8 cellular contexts compared by ENCODE assay signal in genomic region chr20:59525500-59526241, GRCh38.
DNase-seq lines count a peak whose midpoint lies in the region; TF ChIP-seq lines count a peak whose summit lies in the region.

No MANE protein-coding gene starts in this region.

- TF ChIP-seq CTCF in smooth muscle cell (IDR thresholded peaks at IDR 0.05; ENCODE audit: borderline replicate concordance, insufficient read depth, poor library complexity, severe bottlenecking): peak; percentile 81

- DNase-seq in D341Med (ENCODE audit: low spot score) (peak; percentile 85), HCEC 1CT (peak; percentile 1), NCI-H69 (lab: John Stamatoyannopoulos, UW) (peak; percentile 70), amygdala (lab: John Stamatoyannopoulos, UW) (peak in 46 of 56 donors; percentile 3 to 83 (median 35)), hippocampal formation (lab: John Stamatoyannopoulos, UW) (peak; percentile 19 to 50), smooth muscle cell (lab: John Stamatoyannopoulos, UW; ENCODE audit: unreplicated experiment) (peak; percentile 11), NCI-H187 (lab: John Stamatoyannopoulos, UW) (no peak), NCI-H1436 (lab: John Stamatoyannopoulos, UW) (no peak)

- no peak overlapping the region for H3K27ac ChIP-seq in smooth muscle cell (ENCODE audit: low read depth)

- H3K27me3 ChIP-seq in smooth muscle cell (ENCODE audit: low read depth): peaks cover 82% of the 10 kb centered on the region

- no peaks in the 10 kb centered on the region for H3K79me2 ChIP-seq in smooth muscle cell (ENCODE audit: low read depth)

- no peaks in the 10 kb centered on the region for H4K20me1 ChIP-seq in smooth muscle cell (ENCODE audit: low read depth)

- H3K4me3 ChIP-seq in smooth muscle cell: no peak overlapping the region

- no peak overlapping the region for H3K9ac ChIP-seq in smooth muscle cell (ENCODE audit: low read depth)

- no peaks in the 10 kb centered on the region for H3K36me3 ChIP-seq in smooth muscle cell (ENCODE audit: low read depth)

- H3K9me3 ChIP-seq in smooth muscle cell (replicated peaks; ENCODE audit: low read depth): no peaks in the 10 kb centered on the region

- no peaks in the 10 kb centered on the region for H3F3A ChIP-seq in smooth muscle cell (ENCODE audit: low read depth)

- 18% methylated on average over 31 of the region's 31 CpGs for WGBS in smooth muscle cell (ENCODE audit: low lambda C conversion rate)

- H2AFZ ChIP-seq in smooth muscle cell (ENCODE audit: low read depth): no peak overlapping the region

- no peaks in the 10 kb centered on the region for H3K4me1 ChIP-seq in smooth muscle cell (ENCODE audit: low read depth)

- no peak overlapping the region for H3K4me2 ChIP-seq in smooth muscle cell

Comparison
In these comparisons a context has a peak if more than half of its experiments do, and no peak if none do; other contexts are left out.
1. DNase-seq: peak in D341Med (single experiment), HCEC 1CT (single experiment), NCI-H69 (single experiment), amygdala (46 of 56), hippocampal formation (2 of 2) and smooth muscle cell (single experiment); none in NCI-H187 (0 of 2) and NCI-H1436 (single experiment).